In the genomic region with DNA sequence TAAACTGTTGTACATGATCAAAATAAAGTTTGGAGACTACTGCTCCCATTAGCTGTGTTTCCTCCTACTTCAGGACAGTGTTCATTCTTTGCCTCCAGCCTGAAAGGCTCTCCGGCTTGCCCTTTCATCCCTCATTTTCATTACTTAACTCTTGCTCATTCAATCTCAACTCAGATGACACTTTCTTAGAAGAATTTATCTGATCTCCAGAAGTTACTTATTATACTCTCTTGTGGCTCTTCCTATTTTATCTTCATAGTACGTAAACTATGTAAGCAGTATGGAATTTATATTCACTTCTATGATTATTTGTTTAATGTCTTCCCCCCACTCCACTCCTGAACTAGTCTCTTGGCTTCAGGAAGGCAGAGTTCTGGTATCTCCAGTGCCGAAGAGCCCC, we compare ENCODE assay signal across 15 cellular contexts.
DNase-seq lines count a peak whose midpoint lies in the region; ATAC-seq and TF ChIP-seq lines count a peak whose summit lies in the region.
"Had no signal": no experiment of that assay in that cellular context is flagged by ENCODE, and none has a peak within 500 bp of the region (broad histone marks: within the 10 kb centered on the region; RNA-seq: fewer than 3 reads in every experiment).

No MANE protein-coding gene starts in this region.

- H3K14ac ChIP-seq in mesenchymal stem cell (ENCODE audit: low read length in 2 of 2), result no peak overlapping the region

- H2AFZ ChIP-seq in PC-3 (ENCODE audit: low read length) (no peak overlapping the region), mesenchymal stem cell (ENCODE audit: low read depth, low read length) (no peak overlapping the region)

- no peak overlapping the region for H4K91ac ChIP-seq in mesenchymal stem cell (ENCODE audit: low read length)

- H3K27me3 ChIP-seq in PC-3 (ENCODE audit: low read length), result no peaks in the 10 kb centered on the region
- H3K27me3 ChIP-seq in mesenchymal stem cell (ENCODE audit: control insufficient read depth in 1 of 2, insufficient read depth in 1 of 2, low read length in 2 of 2), result no peaks in the 10 kb centered on the region
- no peaks in the 10 kb centered on the region for H3K27me3 ChIP-seq in upper lobe of right lung
- H3K27me3 ChIP-seq: BE2C had no signal

- no peaks in the 10 kb centered on the region for H3F3A ChIP-seq in PC-3 (ENCODE audit: low read length, unreplicated experiment)

- no TSS peak for BruUV-seq in PC-3 (replicated peaks; lab: Mats Ljungman, UMichigan)

- TF ChIP-seq CTCF in PC-3 (conservative IDR thresholded peaks at IDR 0.05; ENCODE audit: low read depth, low read length), result no peak
- TF ChIP-seq CTCF in astrocyte of the spinal cord (IDR thresholded peaks at IDR 0.05; ENCODE audit: low read depth, low read length), result no peak
- no peak for TF ChIP-seq CTCF in upper lobe of right lung (IDR thresholded peaks at IDR 0.05)

- H3K79me1 ChIP-seq in mesenchymal stem cell (replicated peaks; ENCODE audit: low read length, poor library complexity, severe bottlenecking), result no peaks in the 10 kb centered on the region

- H2BK120ac ChIP-seq in mesenchymal stem cell (ENCODE audit: low read depth, low read length), result no peak overlapping the region

- H3K9ac ChIP-seq in PC-3 (ENCODE audit: low read length) (no peak overlapping the region), mesenchymal stem cell (ENCODE audit: low read length) (no peak overlapping the region)

- H3K9me2 ChIP-seq in PC-3 (replicated peaks; ENCODE audit: low read length), result no peaks in the 10 kb centered on the region

- no peak overlapping the region for H2BK15ac ChIP-seq in mesenchymal stem cell (ENCODE audit: low read depth, poor library complexity, severe bottlenecking)

- DNase-seq in HCEC 1CT (peak; percentile 32), PC-3 (peak; percentile 16), astrocyte of the spinal cord (ENCODE audit: low read depth, low spot score) (peak; percentile 6), mesenchymal stem cell (no peak), HK-2 (ENCODE audit: unreplicated experiment) (no peak), NCI-H2029 (lab: John Stamatoyannopoulos, UW) (no peak), upper lobe of right lung (no peak)
- no peak for DNase-seq in stimulated activated naive CD8-positive, alpha-beta T cell treated with anti-CD3 and anti-CD28 coated beads, Interleukin-15, Interleukin-2, amounts not matched to agents 100 U/mL and 50 U/mL, for 24 hours
- DNase-seq: BE2C; CD4-positive, alpha-beta memory T cell; DMS79; GDM1; GOT3 had no signal

- H2BK12ac ChIP-seq in mesenchymal stem cell (ENCODE audit: low read length in 2 of 2), result no peak overlapping the region

- ATAC-seq in PC-3 (no peak; the same call in 1 of the 2 replicates), upper lobe of right lung (no peak)
- no peak for ATAC-seq in stimulated activated naive CD8-positive, alpha-beta T cell treated with anti-CD3 and anti-CD28 coated beads, Interleukin-15, Interleukin-2, amounts not matched to agents 100 U/mL and 50 U/mL, for 24 hours

- H3K36me3 ChIP-seq in PC-3 (ENCODE audit: low read depth, low read length), result no peaks in the 10 kb centered on the region
- H3K36me3 ChIP-seq in mesenchymal stem cell (ENCODE audit: control insufficient read depth in 1 of 2, insufficient read depth in 2 of 2, low read depth in 1 of 2, low read length in 2 of 2), result no peaks in the 10 kb centered on the region
- no peaks in the 10 kb centered on the region for H3K36me3 ChIP-seq in upper lobe of right lung
- H3K36me3 ChIP-seq: BE2C, HAP-1 had no signal

- H3K9me3 ChIP-seq in PC-3 (ENCODE audit: low read length) (no peaks in the 10 kb centered on the region), mesenchymal stem cell (ENCODE audit: control insufficient read depth, low read length) (no peaks in the 10 kb centered on the region), upper lobe of right lung (no peaks in the 10 kb centered on the region)
- H3K9me3 ChIP-seq: BE2C, HAP-1 had no signal

- H3K4me3 ChIP-seq in PC-3 (ENCODE audit: low read length) (no peak overlapping the region), astrocyte of the spinal cord (ENCODE audit: low read depth, low read length) (no peak overlapping the region), mesenchymal stem cell (ENCODE audit: insufficient read depth in 1 of 2, low read depth in 1 of 2, low read length in 2 of 2) (no peak overlapping the region), upper lobe of right lung (no peak overlapping the region)
- H3K4me3 ChIP-seq: HAP-1 had no signal

- no peaks in the 10 kb centered on the region for H3K79me2 ChIP-seq in PC-3 (ENCODE audit: low read length)

- H3K4me2 ChIP-seq in PC-3 (ENCODE audit: low read length), result peak overlapping the region; percentile 36; the same call in 1 of the 2 replicates
- H3K4me2 ChIP-seq in mesenchymal stem cell (ENCODE audit: low read length, poor library complexity, severe bottlenecking), result no peak overlapping the region

- intact Hi-C loops in PC-3 (cut with micrococcal nuclease) (no loop called here), upper lobe of right lung (cut with DNase I) (no loop called here)

- no peak overlapping the region for H2BK5ac ChIP-seq in mesenchymal stem cell (ENCODE audit: low read depth, low read length, poor library complexity, severe bottlenecking)

- peaks cover 8% of the 10 kb centered on the region; the same call in 1 of the 2 replicates for H3K4me1 ChIP-seq in PC-3 (ENCODE audit: insufficient read depth, low read length)
- peaks cover 1% of the 10 kb centered on the region for H3K4me1 ChIP-seq in mesenchymal stem cell (ENCODE audit: control insufficient read depth, insufficient read depth, low read depth, low read length)
- H3K4me1 ChIP-seq in upper lobe of right lung, result no peaks in the 10 kb centered on the region
- H3K4me1 ChIP-seq: BE2C, HAP-1 had no signal

- H2AK5ac ChIP-seq in mesenchymal stem cell (ENCODE audit: low read length, severe bottlenecking), result no peak overlapping the region

- CTCF ChIA-PET in PC-3 (lab: Charles Lee), result no interaction called here

- in situ Hi-C loops in astrocyte of the spinal cord (cut with HindIII; ENCODE audit: low sequenced_read_pairs), result no loop called here

- H4K8ac ChIP-seq in mesenchymal stem cell (ENCODE audit: low read length), result no peak overlapping the region

- H3K4ac ChIP-seq in mesenchymal stem cell (ENCODE audit: low read depth in 1 of 2, low read length in 2 of 2), result no peak overlapping the region

- H3K23ac ChIP-seq in mesenchymal stem cell (ENCODE audit: low read length in 2 of 2), result no peak overlapping the region

- no peaks in the 10 kb centered on the region for H4K20me1 ChIP-seq in PC-3 (ENCODE audit: low read length)

- 100% methylated on average over 1 of the region's 3 CpGs for WGBS in mesenchymal stem cell

- no peak overlapping the region for H3K18ac ChIP-seq in mesenchymal stem cell (ENCODE audit: low read depth in 1 of 2, low read length in 2 of 2)

- H3K27ac ChIP-seq in PC-3 (ENCODE audit: low read length), result no peak overlapping the region
- peak overlapping the region; percentile 36 for H3K27ac ChIP-seq in mesenchymal stem cell (ENCODE audit: low read length, poor library complexity, severe bottlenecking)
- no peak overlapping the region for H3K27ac ChIP-seq in upper lobe of right lung
- H3K27ac ChIP-seq: C4-2B had no signal

- POLR2A ChIA-PET in PC-3 (lab: Charles Lee; ENCODE audit: unreplicated experiment), result no interaction called here

Comparison
In these comparisons a context has a peak if more than half of its experiments do, and no peak if none do; other contexts are left out.
1. DNase-seq: peak in HCEC 1CT (single experiment), PC-3 (single experiment) and astrocyte of the spinal cord (single experiment); none in mesenchymal stem cell (single experiment), HK-2 (single experiment), NCI-H2029 (single experiment), stimulated activated naive CD8-positive, alpha-beta T cell treated with anti-CD3 and anti-CD28 coated beads, Interleukin-15, Interleukin-2, amounts not matched to agents 100 U/mL and 50 U/mL, for 24 hours (single experiment) and upper lobe of right lung (single experiment).